ENCODE assay signal across 19 cellular contexts in genomic region chr3:119375510-119375909, GRCh38.
A peak's percentile ranks its signal among the peaks of the same experiment; 100 is the strongest.
DNase-seq lines count a peak whose midpoint lies in the region; ATAC-seq and TF ChIP-seq lines count a peak whose summit lies in the region.
"Had no signal": no experiment of that assay in that cellular context is flagged by ENCODE, and none has a peak within 500 bp of the region (broad histone marks: within the 10 kb centered on the region; RNA-seq: fewer than 3 reads in every experiment).

No MANE protein-coding gene starts in this region.

- H2AFZ ChIP-seq in GM23338, result no peak overlapping the region

- H3K27me3 Mint-ChIP-seq in GM23338 (ENCODE audit: insufficient read depth, low read depth, poor library complexity) (peaks cover 5% of the 10 kb centered on the region), T-helper 17 cell (no peaks in the 10 kb centered on the region), endothelial cell (ENCODE audit: unreplicated experiment) (peaks cover 9% of the 10 kb centered on the region)
- H3K27me3 Mint-ChIP-seq: CD4-positive, alpha-beta T cell; CD8-positive, alpha-beta memory T cell had no signal

- peaks cover 4% of the 10 kb centered on the region; the same call in 1 of the 2 replicates for H3K9me2 ChIP-seq in GM23338 (ENCODE audit: insufficient read depth)

- H3K27ac Mint-ChIP-seq in GM23338, result no peak overlapping the region
- H3K27ac Mint-ChIP-seq in T-helper 17 cell, result no peak overlapping the region
- peak overlapping the region; percentile 76 for H3K27ac Mint-ChIP-seq in endothelial cell (ENCODE audit: unreplicated experiment)
- H3K27ac Mint-ChIP-seq: CD4-positive, alpha-beta T cell; HFFc6 had no signal

- no peaks in the 10 kb centered on the region for H4K20me1 ChIP-seq in GM23338 (replicated peaks; ENCODE audit: insufficient read depth)

- H3K36me3 ChIP-seq in GM23338 (ENCODE audit: insufficient read depth) (no peaks in the 10 kb centered on the region), aorta (ENCODE audit: control insufficient read depth in 1 of 2, insufficient read depth in 2 of 2, low read length in 1 of 2) (no peaks in the 10 kb centered on the region)
- H3K36me3 ChIP-seq: BE2C, HAP-1 had no signal

- H3K9me3 Mint-ChIP-seq in GM23338 (no peaks in the 10 kb centered on the region), endothelial cell (ENCODE audit: unreplicated experiment) (no peaks in the 10 kb centered on the region)
- H3K9me3 Mint-ChIP-seq: CD4-positive, alpha-beta T cell; CD8-positive, alpha-beta memory T cell; HFFc6 had no signal

- WGBS in aorta, 2 donors, result 95 to 98% methylated on average over 4 of the region's 4 CpGs

- H3K4me1 ChIP-seq in GM23338 (ENCODE audit: insufficient read depth) (no peaks in the 10 kb centered on the region), aorta (ENCODE audit: control insufficient read depth in 1 of 2, insufficient read depth in 2 of 2, low read length in 2 of 2) (no peaks in the 10 kb centered on the region)
- H3K4me1 ChIP-seq: BE2C, HAP-1 had no signal

- H3K4me3 ChIP-seq in GM23338, result no peak overlapping the region
- H3K4me3 ChIP-seq in aorta (ENCODE audit: low read length in 2 of 2), result no peak overlapping the region
- H3K4me3 ChIP-seq: BLaER1 treated with 17β-estradiol and CSF1 and Interleukin-3, amounts not matched to agents 10 nM and 100 nM; HAP-1 had no signal

- H3K9me3 ChIP-seq in T-helper 17 cell (ENCODE audit: control insufficient read depth, low read length, poor library complexity, severe bottlenecking) (no peaks in the 10 kb centered on the region), aorta (ENCODE audit: control insufficient read depth, low read length) (no peaks in the 10 kb centered on the region)
- H3K9me3 ChIP-seq: BE2C, HAP-1 had no signal

- DNase-seq in GM23338 (ENCODE audit: low spot score), result no peak
- DNase-seq in T-helper 17 cell, result no peak
- DNase-seq in endothelial cell (ENCODE audit: low spot score), result no peak
- DNase-seq in aorta, result no peak
- no peak for DNase-seq in 8988T
- no peak for DNase-seq in SIG-M5 treated with dmso at 0.1 percent for 504 hours (lab: John Stamatoyannopoulos, UW; ENCODE audit: unreplicated experiment)
- DNase-seq: ACHN; AML-193; BE2C; CD4-positive, alpha-beta T cell; CD8-positive, alpha-beta memory T cell; DMS 273 treated with DMSO at 0.1 percent for 48 hours; DMS79 treated with DMSO at 0.1 percent for 48 hours; GF-D8; GOT3; HFFc6 had no signal

- 0 out of 2 replicates have a peak overlapping the region, but pooled peaks have one; percentile 3 for H3K27ac ChIP-seq in GM23338 (ENCODE audit: low read depth)
- no peak overlapping the region for H3K27ac ChIP-seq in aorta (ENCODE audit: low read depth in 1 of 2, low read length in 2 of 2)
- H3K27ac ChIP-seq: BLaER1 treated with 17β-estradiol and CSF1 and Interleukin-3, amounts not matched to agents 10 nM and 100 nM had no signal

- intact Hi-C loops in aorta (cut with DNase I), result no loop called here

- peaks cover 18% of the 10 kb centered on the region for H3K4me1 Mint-ChIP-seq in GM23338
- H3K4me1 Mint-ChIP-seq in T-helper 17 cell, result peaks cover 9% of the 10 kb centered on the region
- H3K4me1 Mint-ChIP-seq in endothelial cell (ENCODE audit: unreplicated experiment), result peaks cover 20% of the 10 kb centered on the region
- H3K4me1 Mint-ChIP-seq: CD14-positive monocyte; CD8-positive, alpha-beta memory T cell had no signal

- H3K4me3 Mint-ChIP-seq in GM23338 (no peak overlapping the region), T-helper 17 cell (peak overlapping the region; percentile 25), endothelial cell (ENCODE audit: unreplicated experiment) (peak overlapping the region; percentile 73)
- H3K4me3 Mint-ChIP-seq: CD14-positive monocyte; CD4-positive, alpha-beta T cell; CD8-positive, alpha-beta memory T cell; HFFc6 had no signal

- H3K36me3 Mint-ChIP-seq in GM23338 (ENCODE audit: low read depth), result 0 out of 3 replicates have a peak, but pooled peaks cover 3% of the 10 kb centered on the region
- peaks cover 9% of the 10 kb centered on the region for H3K36me3 Mint-ChIP-seq in T-helper 17 cell (ENCODE audit: low read depth)
- peaks cover 56% of the 10 kb centered on the region for H3K36me3 Mint-ChIP-seq in endothelial cell (ENCODE audit: low read depth, unreplicated experiment)

- TF ChIP-seq CTCF in GM23338 (conservative IDR thresholded peaks at IDR 0.05; ENCODE audit: low read depth in 2 of 2), result no peak
- TF ChIP-seq CTCF in endothelial cell (IDR thresholded peaks at IDR 0.05; ENCODE audit: unreplicated experiment), result no peak

- no peaks in the 10 kb centered on the region for H3F3A ChIP-seq in GM23338 (replicated peaks; ENCODE audit: low read depth)

- H3K79me2 ChIP-seq in GM23338 (replicated peaks; ENCODE audit: insufficient read depth), result no peaks in the 10 kb centered on the region

- no peaks in the 10 kb centered on the region for H3K27me3 ChIP-seq in GM23338 (ENCODE audit: insufficient read depth)
- H3K27me3 ChIP-seq in aorta (ENCODE audit: control insufficient read depth in 1 of 2, insufficient read depth in 2 of 2, low read length in 1 of 2), result no peaks in the 10 kb centered on the region
- H3K27me3 ChIP-seq: BE2C; BLaER1 treated with 17β-estradiol and CSF1 and Interleukin-3, amounts not matched to agents 10 nM and 100 nM had no signal

- no peak for ATAC-seq in GM23338
- ATAC-seq in T-helper 17 cell, result no peak
- ATAC-seq in aorta (ENCODE audit: low FRiP score), result no peak

- H3K4me2 ChIP-seq in GM23338, result no peak overlapping the region
- H3K4me2 ChIP-seq: BLaER1 treated with 17β-estradiol and CSF1 and Interleukin-3, amounts not matched to agents 10 nM and 100 nM had no signal

TF ChIP-seq in GM23338, 12 proteins besides CTCF, POLR2A, EP300 and RAD21:
- TF ChIP-seq ETS1 (IDR thresholded peaks at IDR 0.05) (no peak), EZH2phosphoT487 (IDR thresholded peaks at IDR 0.05; ENCODE audit: unreplicated experiment) (no peak), ZNF114 (CRISPR knock-in tag; IDR thresholded peaks at IDR 0.05) (no peak)
- TF ChIP-seq, protein P1, sequence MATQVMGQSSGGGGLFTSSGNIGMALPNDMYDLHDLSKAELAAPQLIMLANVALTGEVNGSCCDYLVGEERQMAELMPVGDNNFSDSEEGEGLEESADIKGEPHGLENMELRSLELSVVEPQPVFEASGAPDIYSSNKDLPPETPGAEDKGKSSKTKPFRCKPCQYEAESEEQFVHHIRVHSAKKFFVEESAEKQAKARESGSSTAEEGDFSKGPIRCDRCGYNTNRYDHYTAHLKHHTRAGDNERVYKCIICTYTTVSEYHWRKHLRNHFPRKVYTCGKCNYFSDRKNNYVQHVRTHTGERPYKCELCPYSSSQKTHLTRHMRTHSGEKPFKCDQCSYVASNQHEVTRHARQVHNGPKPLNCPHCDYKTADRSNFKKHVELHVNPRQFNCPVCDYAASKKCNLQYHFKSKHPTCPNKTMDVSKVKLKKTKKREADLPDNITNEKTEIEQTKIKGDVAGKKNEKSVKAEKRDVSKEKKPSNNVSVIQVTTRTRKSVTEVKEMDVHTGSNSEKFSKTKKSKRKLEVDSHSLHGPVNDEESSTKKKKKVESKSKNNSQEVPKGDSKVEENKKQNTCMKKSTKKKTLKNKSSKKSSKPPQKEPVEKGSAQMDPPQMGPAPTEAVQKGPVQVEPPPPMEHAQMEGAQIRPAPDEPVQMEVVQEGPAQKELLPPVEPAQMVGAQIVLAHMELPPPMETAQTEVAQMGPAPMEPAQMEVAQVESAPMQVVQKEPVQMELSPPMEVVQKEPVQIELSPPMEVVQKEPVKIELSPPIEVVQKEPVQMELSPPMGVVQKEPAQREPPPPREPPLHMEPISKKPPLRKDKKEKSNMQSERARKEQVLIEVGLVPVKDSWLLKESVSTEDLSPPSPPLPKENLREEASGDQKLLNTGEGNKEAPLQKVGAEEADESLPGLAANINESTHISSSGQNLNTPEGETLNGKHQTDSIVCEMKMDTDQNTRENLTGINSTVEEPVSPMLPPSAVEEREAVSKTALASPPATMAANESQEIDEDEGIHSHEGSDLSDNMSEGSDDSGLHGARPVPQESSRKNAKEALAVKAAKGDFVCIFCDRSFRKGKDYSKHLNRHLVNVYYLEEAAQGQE (IDR thresholded peaks at IDR 0.05; ENCODE audit: unreplicated experiment), result no peak
TF ChIP-seq in GM23338: peak in this region for 0.
